8 cellular contexts compared by ENCODE assay signal in the genomic region with DNA sequence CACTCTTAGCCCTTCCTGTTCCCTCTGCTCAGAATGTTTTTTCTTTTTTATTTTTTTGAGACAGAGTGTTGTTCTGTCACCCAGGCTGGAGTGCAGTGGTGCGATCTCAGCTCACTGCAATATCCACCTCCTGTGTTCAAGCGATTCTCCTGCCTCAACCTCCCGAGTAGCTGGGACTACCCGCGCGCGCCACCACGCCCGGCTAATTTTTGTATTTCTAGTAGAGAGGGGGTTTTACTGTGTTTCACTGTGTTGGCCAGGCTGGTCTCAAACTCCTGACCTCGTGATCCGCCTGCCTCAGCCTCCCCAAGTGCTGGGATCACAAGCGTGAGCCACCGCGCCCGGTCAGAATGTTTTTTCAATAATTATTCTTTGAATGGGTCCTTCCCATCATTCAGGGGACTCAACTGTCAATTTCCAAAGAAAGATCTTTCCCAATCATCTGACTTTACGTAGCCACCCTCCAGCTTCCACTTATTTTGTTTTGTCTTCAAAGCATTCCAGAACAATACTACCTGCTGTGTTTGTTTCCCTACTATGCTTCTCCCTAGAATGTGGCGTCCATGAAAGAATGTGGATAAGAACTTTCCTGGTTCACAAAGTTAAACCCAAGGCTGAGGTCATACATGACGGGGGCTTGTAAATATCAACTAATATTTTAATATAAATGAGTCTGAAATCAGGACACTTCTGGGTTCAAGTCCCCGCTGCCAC. TPM values are rescaled to one million over a fixed set of nuclear protein-coding genes. Genes with fewer than 3 reads are reported as not detected.
DNase-seq lines count a peak whose midpoint lies in the region; ATAC-seq, FAIRE-seq and TF ChIP-seq lines count a peak whose summit lies in the region.

No MANE protein-coding gene starts in this region.

- H3K9me3 Mint-ChIP-seq in activated CD4-positive, alpha-beta T cell treated with anti-CD3 and anti-CD28 coated beads, Interleukin-2, amount 10 ng/mL, durations not matched to agents 7 days and 5 days = no peaks in the 10 kb centered on the region

- ATAC-seq in GM18519 (IDR thresholded peaks at IDR 0.05; ENCODE audit: low FRiP score, unreplicated experiment) = no peak

- POLR2A ChIA-PET in activated CD4-positive, alpha-beta T cell treated with anti-CD3 and anti-CD28 coated beads, Interleukin-2, amount 10 ng/mL, durations not matched to agents 7 days and 5 days (lab: Charles Lee) = no interaction called here

- TF ChIP-seq POLR2A in testis (IDR thresholded peaks at IDR 0.05) = no peak

- no peak for DNase-seq in activated CD4-positive, alpha-beta T cell treated with anti-CD3 and anti-CD28 coated beads, Interleukin-2, amount 10 ng/mL, durations not matched to agents 7 days and 5 days
- DNase-seq in activated CD4-positive, alpha-beta T cell treated with anti-CD3 and anti-CD28 coated beads, Interleukin-2, amount 50 U/mL, for 48 hours = no peak
- DNase-seq in ascending aorta (ENCODE audit: low spot score in 2 of 2) (no peak), kidney (no peak), testis (no peak), NCI-H187 (lab: John Stamatoyannopoulos, UW) (no peak), SKM-1 treated with dmso at 0.1 percent for 144 hours (lab: John Stamatoyannopoulos, UW; ENCODE audit: unreplicated experiment) (no peak)

- no peaks in the 10 kb centered on the region for H3K27me3 ChIP-seq in ascending aorta
- H3K27me3 ChIP-seq in testis = no peaks in the 10 kb centered on the region

- H3K4me3 ChIP-seq in ascending aorta (peak overlapping the region; percentile 64 to 97), kidney (ENCODE audit: low read length in 2 of 2) (peak overlapping the region; percentile 89 to 99), testis (peak overlapping the region; percentile 93 to 95)

- H3K36me3 Mint-ChIP-seq in activated CD4-positive, alpha-beta T cell treated with anti-CD3 and anti-CD28 coated beads, Interleukin-2, amount 10 ng/mL, durations not matched to agents 7 days and 5 days (ENCODE audit: low read depth) = peaks cover 31% of the 10 kb centered on the region

- CTCF ChIA-PET in activated CD4-positive, alpha-beta T cell treated with anti-CD3 and anti-CD28 coated beads, Interleukin-2, amount 10 ng/mL, durations not matched to agents 7 days and 5 days (lab: Charles Lee) = interaction anchor here (0.9 to 1.6 kb wide), 2 partner anchors 14 to 259 kb away, joined by 3 to 4 read pairs; no protein-coding TSS in a partner anchor

- H3K9me3 ChIP-seq in ascending aorta = no peaks in the 10 kb centered on the region
- H3K9me3 ChIP-seq in kidney (ENCODE audit: control insufficient read depth in 1 of 2, low read length in 2 of 2) = no peaks in the 10 kb centered on the region
- H3K9me3 ChIP-seq in testis = no peaks in the 10 kb centered on the region

- H3K27ac ChIP-seq in ascending aorta (peak overlapping the region in 1 of 2 donors; percentile 90), kidney (ENCODE audit: low read depth in 2 of 2, low read length in 2 of 2) (no peak overlapping the region), testis (no peak overlapping the region)

- peak overlapping the region; percentile 100 for H3K4me3 Mint-ChIP-seq in activated CD4-positive, alpha-beta T cell treated with anti-CD3 and anti-CD28 coated beads, Interleukin-2, amount 10 ng/mL, durations not matched to agents 7 days and 5 days

- peaks cover 42% of the 10 kb centered on the region for H3K4me1 Mint-ChIP-seq in activated CD4-positive, alpha-beta T cell treated with anti-CD3 and anti-CD28 coated beads, Interleukin-2, amount 10 ng/mL, durations not matched to agents 7 days and 5 days

- no peak for FAIRE-seq in kidney (lab: Jason Lieb, UNC)

- TF ChIP-seq CTCF in ascending aorta (IDR thresholded peaks at IDR 0.05) (no peak), kidney (IDR thresholded peaks at IDR 0.05; ENCODE audit: borderline replicate concordance, extremely low read depth, insufficient read depth) (no peak), testis (IDR thresholded peaks at IDR 0.05) (no peak)

- H3K4me1 ChIP-seq in ascending aorta (peaks cover 12 to 22% of the 10 kb centered on the region in 2 donors), kidney (ENCODE audit: control insufficient read depth in 1 of 2, insufficient read depth in 1 of 2, low read depth in 1 of 2, low read length in 2 of 2) (peaks cover 10 to 22% of the 10 kb centered on the region in 2 donors), testis (peaks cover 18% of the 10 kb centered on the region)

- H3K9ac ChIP-seq in kidney (ENCODE audit: low read length in 2 of 2) = peak overlapping the region; percentile 96 to 100

- H3K27ac Mint-ChIP-seq in activated CD4-positive, alpha-beta T cell treated with anti-CD3 and anti-CD28 coated beads, Interleukin-2, amount 10 ng/mL, durations not matched to agents 7 days and 5 days = peak overlapping the region; percentile 100

- 71 to 73% methylated on average over 19 of the region's 19 CpGs for WGBS in testis, 2 donors

- H3K36me3 ChIP-seq in ascending aorta = peaks cover 22 to 40% of the 10 kb centered on the region in 2 donors
- H3K36me3 ChIP-seq in kidney (ENCODE audit: control insufficient read depth in 1 of 2, insufficient read depth in 2 of 2, low read length in 2 of 2) = peaks cover 9 to 15% of the 10 kb centered on the region in 2 donors
- H3K36me3 ChIP-seq in testis (ENCODE audit: low read depth, missing control alignments) = no peaks in the 10 kb centered on the region

- H3K27me3 Mint-ChIP-seq in activated CD4-positive, alpha-beta T cell treated with anti-CD3 and anti-CD28 coated beads, Interleukin-2, amount 10 ng/mL, durations not matched to agents 7 days and 5 days = no peaks in the 10 kb centered on the region

- intact Hi-C loops in ascending aorta (cut with DNase I) = loop anchor here (2.0 to 10.0 kb wide), 2 partner anchors 51 to 315 kb away; a partner anchor contains a TSS
- intact Hi-C loops in kidney (cut with DNase I) = no loop called here
- intact Hi-C loops in testis (cut with DNase I; ENCODE audit: low total_unique reads) = no loop called here

RNA-seq across cellular contexts. Expression of a gene that starts 1.2 kb away (rescaled TPM):
- total RNA-seq in activated CD4-positive, alpha-beta T cell treated with anti-CD3 and anti-CD28 coated beads, Interleukin-2, amount 10 ng/mL, durations not matched to agents 7 days and 5 days = 10 to 100 TPM; 61.8 to 65.6 TPM
- total RNA-seq in ascending aorta (11.8 TPM), kidney (51.2 TPM), testis (10 to 100 TPM; 38.2 to 50.5 TPM)
- polyA plus RNA-seq in kidney (ENCODE audit: insufficient read depth, low read depth, low replicate concordance) (304 TPM), testis (ENCODE audit: insufficient read depth, low read depth, low replicate concordance) (91.2 TPM)

RNA-seq across cellular contexts. Expression of a gene that starts 1.3 kb away (rescaled TPM):
- total RNA-seq in activated CD4-positive, alpha-beta T cell treated with anti-CD3 and anti-CD28 coated beads, Interleukin-2, amount 10 ng/mL, durations not matched to agents 7 days and 5 days = 1,000 to 10,000 TPM; 1,480 to 2,023 TPM
- total RNA-seq in ascending aorta = 393 TPM
- 1,258 TPM for total RNA-seq in kidney
- polyA plus RNA-seq in kidney (ENCODE audit: insufficient read depth, low read depth, low replicate concordance) = 1,887 TPM
- 100 to 1,000 TPM; 221 to 398 TPM for total RNA-seq in testis
- 505 TPM for polyA plus RNA-seq in testis (ENCODE audit: insufficient read depth, low read depth, low replicate concordance)

RNA-seq across cellular contexts. Expression of a gene that starts 11.8 kb away (rescaled TPM):
- total RNA-seq in activated CD4-positive, alpha-beta T cell treated with anti-CD3 and anti-CD28 coated beads, Interleukin-2, amount 10 ng/mL, durations not matched to agents 7 days and 5 days = 10 to 100 TPM; 32.1 to 36.3 TPM
- total RNA-seq in ascending aorta (263 TPM), kidney (26.1 TPM), testis (10 to 100 TPM; 61.2 to 65.8 TPM)
- polyA plus RNA-seq in kidney (ENCODE audit: insufficient read depth, low read depth, low replicate concordance) (63.1 TPM), testis (ENCODE audit: insufficient read depth, low read depth, low replicate concordance) (88.3 TPM)

RNA-seq across cellular contexts. Expression of a gene that starts 23.1 kb away (rescaled TPM):
- total RNA-seq in activated CD4-positive, alpha-beta T cell treated with anti-CD3 and anti-CD28 coated beads, Interleukin-2, amount 10 ng/mL, durations not matched to agents 7 days and 5 days = 1 to 10 TPM; 1.3 to 2.7 TPM
- 47.4 TPM for total RNA-seq in ascending aorta
- 26.6 TPM for total RNA-seq in kidney
- polyA plus RNA-seq in kidney (ENCODE audit: insufficient read depth, low read depth, low replicate concordance) = 15.0 TPM
- 10 to 100 TPM in 1 of 2 donors, 1 to 10 TPM in 1; 7.1 to 13.2 TPM for total RNA-seq in testis
- polyA plus RNA-seq in testis (ENCODE audit: insufficient read depth, low read depth, low replicate concordance) = 4.1 TPM

RNA-seq across cellular contexts. Expression of a gene that starts 44.0 kb away (rescaled TPM):
- total RNA-seq in activated CD4-positive, alpha-beta T cell treated with anti-CD3 and anti-CD28 coated beads, Interleukin-2, amount 10 ng/mL, durations not matched to agents 7 days and 5 days = not detected
- 161 TPM for total RNA-seq in ascending aorta
- total RNA-seq in kidney = 7.2 TPM
- polyA plus RNA-seq in kidney (ENCODE audit: insufficient read depth, low read depth, low replicate concordance) = 40.3 TPM
- total RNA-seq in testis = 10 to 100 TPM; 10.2 to 18.5 TPM
- 10.0 TPM for polyA plus RNA-seq in testis (ENCODE audit: insufficient read depth, low read depth, low replicate concordance)
